Comparison of ENCODE assay signal across 8 cellular contexts in genomic region chr11:47946682-47947575, GRCh38. TPM values are rescaled to one million over a fixed set of nuclear protein-coding genes. Genes with fewer than 3 reads are reported as not detected.
A peak's percentile ranks its signal among the peaks of the same experiment; 100 is the strongest.
DNase-seq lines count a peak whose midpoint lies in the region; ATAC-seq, FAIRE-seq and TF ChIP-seq lines count a peak whose summit lies in the region.

No MANE protein-coding gene starts in this region.

- POLR2A ChIA-PET in AG04450 (lab: Yijun Ruan, JAX): interaction anchor here (0.5 to 1.2 kb wide), 6 partner anchors 15 to 195 kb away, joined by 3 to 20 read pairs (median 3); no protein-coding TSS in a partner anchor

- H3K27ac ChIP-seq in AG04450 (ENCODE audit: low read depth, low read length) (peak overlapping the region; percentile 54), VCaP (peak overlapping the region; percentile 38), pancreas (peak overlapping the region in 1 of 4 donors; percentile 40)

- peak; percentile 80 for DNase-seq in AG04450 (ENCODE audit: low read depth, low spot score)
- DNase-seq in HK-2 (ENCODE audit: unreplicated experiment): peak; percentile 84
- peak; percentile 83 for DNase-seq in fibroblast of gingiva (ENCODE audit: low read depth)
- DNase-seq in pancreas: peak in 5 of 6 donors; percentile 27 to 68 (median 64)
- DNase-seq in NCI-H1105 treated with DMSO at 0.1 percent for 48 hours (lab: John Stamatoyannopoulos, UW): no peak
- DNase-seq in NCI-H2227 (lab: John Stamatoyannopoulos, UW; ENCODE audit: unreplicated experiment): no peak

- H3K4me1 ChIP-seq in pancreas: peaks cover 0 to 5% (median 0%) of the 10 kb centered on the region in 3 donors

- H3K4me3 ChIP-seq in AG04450 (ENCODE audit: low read depth, low read length) (no peak overlapping the region), pancreas (no peak overlapping the region)

- ATAC-seq in pancreas (peak; percentile 77 to 97 (median 92)), GM21723 (IDR thresholded peaks at IDR 0.05; ENCODE audit: unreplicated experiment) (no peak)

- TF ChIP-seq CTCF in AG04450 (IDR thresholded peaks at IDR 0.05; ENCODE audit: low read depth, low read length) (no peak), VCaP (conservative IDR thresholded peaks at IDR 0.05) (no peak), pancreas (IDR thresholded peaks at IDR 0.05) (no peak)

- no peak for FAIRE-seq in pancreas (lab: Jason Lieb, UNC)

- H3K9me3 ChIP-seq in AG04450 (ENCODE audit: control insufficient read depth, insufficient read depth, low read length): no peaks in the 10 kb centered on the region
- no peaks in the 10 kb centered on the region for H3K9me3 ChIP-seq in pancreas

- intact Hi-C loops in pancreas (cut with DNase I): loop anchor here in 1 of 3 donors (10.0 kb wide), 1 partner anchor 178 kb away; no protein-coding TSS in a partner anchor

- no peaks in the 10 kb centered on the region for H3K27me3 ChIP-seq in AG04450 (ENCODE audit: control insufficient read depth, insufficient read depth, low read length)
- no peaks in the 10 kb centered on the region for H3K27me3 ChIP-seq in pancreas

- no peaks in the 10 kb centered on the region for H3K36me3 ChIP-seq in pancreas

- 52 to 58% methylated on average over 10 of the region's 10 CpGs for WGBS in pancreas, 2 donors

- CTCF ChIA-PET in AG04450 (lab: Charles Lee): interaction anchor here (0.5 to 2.8 kb wide), 4 partner anchors 13 to 165 kb away, joined by 3 to 22 read pairs (median 5); no protein-coding TSS in a partner anchor

RNA-seq across cellular contexts. Expression of gene PTPRJ, which starts 33.4 kb away (rescaled TPM):
- polyA plus RNA-seq in AG04450 (2011; rRNA removed): 5.2 and 6.2 TPM in 2 replicates
- polyA minus RNA-seq in AG04450 (2011; rRNA and poly(A)+ RNA removed): 12.0 and 13.4 TPM in 2 replicates
- total RNA-seq in pancreas: 10 to 100 TPM in 5 of 6 donors, 1 to 10 TPM in 1; 9.3 to 32.8 (median 13.9) TPM
- 1 to 10 TPM; 3.6 to 8.9 TPM for polyA plus RNA-seq in pancreas

Comparison
In these comparisons a context has a peak if more than half of its experiments do, and no peak if none do; other contexts are left out.
1. DNase-seq: peak in AG04450 (single experiment), HK-2 (single experiment), fibroblast of gingiva (single experiment) and pancreas (5 of 6); none in NCI-H1105 treated with DMSO at 0.1 percent for 48 hours (single experiment) and NCI-H2227 (single experiment).